ENCODE assay signal across 16 cellular contexts in the genomic region with DNA sequence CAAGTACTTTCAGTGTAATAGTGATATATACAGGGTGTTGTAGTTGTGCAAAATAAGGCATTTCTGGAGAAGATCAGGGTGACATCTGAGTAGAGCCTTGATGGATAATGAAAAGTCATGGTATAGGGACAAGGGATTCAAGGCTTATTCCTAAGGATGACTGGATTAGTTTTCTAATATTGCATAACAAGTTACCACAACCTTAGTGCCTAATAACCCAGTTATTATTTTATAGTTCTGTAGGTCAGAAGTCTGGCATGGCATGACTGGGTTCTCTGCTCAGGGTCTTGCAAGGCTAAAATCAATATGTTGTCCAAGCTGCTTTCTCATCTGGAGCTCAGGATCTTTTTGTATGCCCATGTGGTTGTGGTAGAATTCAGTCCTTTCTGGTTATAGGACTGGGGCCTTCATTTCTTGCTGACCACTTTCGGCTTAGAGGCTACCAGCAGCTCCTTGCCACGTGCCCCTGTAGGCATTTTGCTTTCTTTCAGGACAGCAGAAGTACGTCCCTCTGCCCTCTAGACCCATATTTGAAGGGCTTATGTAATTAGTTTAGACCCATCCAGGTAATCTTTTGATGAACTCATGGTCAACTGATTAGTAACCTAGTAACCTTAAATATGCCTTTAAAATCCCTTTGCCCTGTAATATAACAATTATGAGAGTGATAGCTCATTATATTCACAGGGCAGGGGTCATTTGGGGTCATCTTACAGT. TPM values are rescaled to one million over a fixed set of nuclear protein-coding genes. Genes with fewer than 3 reads are reported as not detected.
DNase-seq lines count a peak whose midpoint lies in the region; ATAC-seq and TF ChIP-seq lines count a peak whose summit lies in the region.
"Had no signal": no experiment of that assay in that cellular context is flagged by ENCODE, and none has a peak within 500 bp of the region (broad histone marks: within the 10 kb centered on the region; RNA-seq: fewer than 3 reads in every experiment).

No MANE protein-coding gene starts in this region.

- H3K23ac ChIP-seq in IMR-90 (ENCODE audit: low read depth, low read length): peak overlapping the region; percentile 13

- no peak overlapping the region for H3K9ac ChIP-seq in IMR-90 (ENCODE audit: low read depth, low read length)

- peaks cover 29% of the 10 kb centered on the region for H3K9me1 ChIP-seq in IMR-90 (ENCODE audit: insufficient read depth, low read length)

- no peak overlapping the region for H3K14ac ChIP-seq in IMR-90 (replicated peaks; ENCODE audit: low read depth, low read length)

- no peaks in the 10 kb centered on the region for H3K9me3 ChIP-seq in CD8-positive, alpha-beta memory T cell (ENCODE audit: low read length)
- H3K9me3 ChIP-seq in IMR-90 (ENCODE audit: control insufficient read depth, insufficient read depth, low read length) (no peaks in the 10 kb centered on the region), psoas muscle (no peaks in the 10 kb centered on the region), gastroesophageal sphincter (no peaks in the 10 kb centered on the region)
- H3K9me3 ChIP-seq: BE2C had no signal

- no peak overlapping the region for H4K5ac ChIP-seq in IMR-90 (ENCODE audit: low read depth, low read length)

- H3K4me3 Mint-ChIP-seq in CD8-positive, alpha-beta memory T cell: peak overlapping the region in 5 of 7 donors; percentile 3 to 26 (median 23)
- H3K4me3 Mint-ChIP-seq in central memory CD8-positive, alpha-beta T cell: peak overlapping the region; percentile 31

- H2BK15ac ChIP-seq in IMR-90 (ENCODE audit: low read depth, low read length): no peak overlapping the region

- TF ChIP-seq POLR2A in IMR-90 (IDR thresholded peaks at IDR 0.05; ENCODE audit: low read depth, low read length) (no peak), gastroesophageal sphincter (IDR thresholded peaks at IDR 0.05) (no peak)

- H3K4ac ChIP-seq in IMR-90 (ENCODE audit: low read depth, low read length): no peak overlapping the region

- no peak overlapping the region for H3K4me2 ChIP-seq in IMR-90 (ENCODE audit: low read depth, low read length)

- H4K91ac ChIP-seq in IMR-90 (ENCODE audit: insufficient read depth, low read depth, low read length): no peak overlapping the region

- no CpG with 5 or more reads among the region's 3 CpGs for WGBS in IMR-90 (ENCODE audit: extremely low coverage in 2 of 2, insufficient read length in 1 of 2), 2 experiments
- WGBS in psoas muscle, 3 donors: 61 to 71% (median 70%) methylated on average over 3 of the region's 3 CpGs
- 88 to 96% methylated on average over 3 of the region's 3 CpGs for WGBS in gastroesophageal sphincter (ENCODE audit: low coverage in 1 of 2), 2 donors

- no peak overlapping the region for H3K56ac ChIP-seq in IMR-90 (ENCODE audit: extremely low read depth, insufficient read depth, low read length)

- H3K4me1 Mint-ChIP-seq in CD8-positive, alpha-beta memory T cell: peaks cover 77 to 88% (median 87%) of the 10 kb centered on the region in 3 donors
- H3K4me1 Mint-ChIP-seq in central memory CD8-positive, alpha-beta T cell: peaks cover 74% of the 10 kb centered on the region

- H3K9me3 Mint-ChIP-seq in CD8-positive, alpha-beta memory T cell: no peaks in the 10 kb centered on the region
- H3K9me3 Mint-ChIP-seq in central memory CD8-positive, alpha-beta T cell: no peaks in the 10 kb centered on the region

- no peak overlapping the region for H2BK5ac ChIP-seq in IMR-90 (ENCODE audit: low read depth, low read length, poor library complexity, severe bottlenecking)

- H3K27ac ChIP-seq in CD8-positive, alpha-beta memory T cell (ENCODE audit: low read depth, low read length): no peak overlapping the region
- H3K27ac ChIP-seq in IMR-90 (ENCODE audit: insufficient read depth, low read length) (no peak overlapping the region), psoas muscle (peak overlapping the region; percentile 55), gastroesophageal sphincter (no peak overlapping the region)
- H3K27ac ChIP-seq: SK-N-MC had no signal

- peaks cover 59% of the 10 kb centered on the region for H3K4me1 ChIP-seq in CD8-positive, alpha-beta memory T cell (ENCODE audit: insufficient read depth, low read length)
- H3K4me1 ChIP-seq in IMR-90 (ENCODE audit: control insufficient read depth, insufficient read depth, low read length) (peaks cover 17% of the 10 kb centered on the region), psoas muscle (peaks cover 70% of the 10 kb centered on the region), gastroesophageal sphincter (peaks cover 6 to 76% (median 15%) of the 10 kb centered on the region in 3 donors)
- H3K4me1 ChIP-seq: BE2C had no signal

- TF ChIP-seq EP300 in gastroesophageal sphincter (IDR thresholded peaks at IDR 0.05): no peak

- no peak for TF ChIP-seq RAD21 in IMR-90 (IDR thresholded peaks at IDR 0.05; ENCODE audit: low read length)

- TF ChIP-seq CTCF in IMR-90 (conservative IDR thresholded peaks at IDR 0.05; ENCODE audit: low read depth, low read length) (no peak), psoas muscle (IDR thresholded peaks at IDR 0.05) (no peak), gastroesophageal sphincter (IDR thresholded peaks at IDR 0.05) (no peak)

- no peak overlapping the region for H4K8ac ChIP-seq in IMR-90 (ENCODE audit: low read depth in 2 of 2, low read length in 2 of 2)

- H3K27ac Mint-ChIP-seq in CD8-positive, alpha-beta memory T cell: peak overlapping the region in 6 of 8 donors; percentile 1 to 80 (median 28)
- no peak overlapping the region for H3K27ac Mint-ChIP-seq in central memory CD8-positive, alpha-beta T cell (ENCODE audit: low read depth)

- peaks cover 7 to 81% of the 10 kb centered on the region in 2 experiments for H3K79me1 ChIP-seq in IMR-90 (ENCODE audit: low read depth in 1 of 2, low read length in 2 of 2)

- CTCF ChIA-PET in CD8-positive, alpha-beta memory T cell (lab: Charles Lee): no interaction called here
- CTCF ChIA-PET in IMR-90 (lab: Yijun Ruan, JAX): interaction anchor here (1.1 kb wide), 1 partner anchor 34 kb away, joined by 3 read pairs; no protein-coding TSS in a partner anchor

- intact Hi-C loops in IMR-90 (cut with micrococcal nuclease): loop anchor here (5.0 kb wide), 1 partner anchor 35 kb away; no protein-coding TSS in a partner anchor
- intact Hi-C loops in psoas muscle (cut with DNase I): no loop called here

- no peak overlapping the region for H3K18ac ChIP-seq in IMR-90 (ENCODE audit: low read depth, low read length)

- H2AK5ac ChIP-seq in IMR-90 (ENCODE audit: low read depth, low read length): no peak overlapping the region

- H4K20me1 ChIP-seq in IMR-90 (ENCODE audit: insufficient read depth, low read length): peaks cover 77% of the 10 kb centered on the region

- no peak for DNase-seq in CD8-positive, alpha-beta memory T cell
- DNase-seq in IMR-90 (no peak), psoas muscle (no peak)
- no peak for DNase-seq in central memory CD8-positive, alpha-beta T cell (ENCODE audit: low spot score in 2 of 2)
- no peak for DNase-seq in activated CD4-positive, alpha-beta T cell treated with anti-CD3 and anti-CD28 coated beads, Interleukin-2, amount 50 U/mL, for 48 hours
- no peak for DNase-seq in activated effector memory CD4-positive, alpha-beta T cell treated with Interleukin-2 at 50 U/mL for 16 hours
- DNase-seq: BE2C, DMS 273 treated with DMSO at 0.1 percent for 48 hours, EL, H7, NCI-H1048, NCI-H345, NCI-H526 treated with DMSO at 0.1 percent for 48 hours had no signal

- peaks cover 0 to 52% (median 3%) of the 10 kb centered on the region in 3 donors for H3K36me3 Mint-ChIP-seq in CD8-positive, alpha-beta memory T cell
- H3K36me3 Mint-ChIP-seq in central memory CD8-positive, alpha-beta T cell (ENCODE audit: insufficient read depth): peaks cover 34% of the 10 kb centered on the region

- no peaks in the 10 kb centered on the region for H3K27me3 ChIP-seq in CD8-positive, alpha-beta memory T cell (ENCODE audit: insufficient read depth, low read length, poor library complexity, severe bottlenecking)
- no peaks in the 10 kb centered on the region for H3K27me3 ChIP-seq in IMR-90 (ENCODE audit: control insufficient read depth, insufficient read depth, low read length)
- no peaks in the 10 kb centered on the region for H3K27me3 ChIP-seq in psoas muscle (ENCODE audit: insufficient read depth in 3 of 3, low read length in 2 of 3)
- no peaks in the 10 kb centered on the region for H3K27me3 ChIP-seq in gastroesophageal sphincter
- H3K27me3 ChIP-seq: BE2C had no signal

- H3K27me3 Mint-ChIP-seq in CD8-positive, alpha-beta memory T cell: no peaks in the 10 kb centered on the region
- H3K27me3 Mint-ChIP-seq in central memory CD8-positive, alpha-beta T cell: no peaks in the 10 kb centered on the region

- no TSS peak for BruUV-seq in IMR-90 (replicated peaks; lab: Mats Ljungman, UMichigan)

- dilution Hi-C loops in IMR-90 (cut with HindIII; ENCODE audit: low sequenced_read_pairs, unreplicated experiment): no loop called here

- in situ Hi-C loops in IMR-90 (cut with MboI; ENCODE audit: low sequenced_read_pairs): no loop called here

- H2AFZ ChIP-seq in IMR-90 (replicated peaks; ENCODE audit: low read length, poor library complexity): no peak overlapping the region

- no peaks in the 10 kb centered on the region for H3K36me3 ChIP-seq in CD8-positive, alpha-beta memory T cell (ENCODE audit: insufficient read depth, low read length)
- H3K36me3 ChIP-seq in IMR-90 (ENCODE audit: control insufficient read depth, insufficient read depth, low read length) (peaks cover 7% of the 10 kb centered on the region), psoas muscle (ENCODE audit: insufficient read depth in 1 of 2, low read depth in 1 of 2) (peaks cover 0 to 17% of the 10 kb centered on the region in 2 donors), gastroesophageal sphincter (peaks cover 3 to 14% of the 10 kb centered on the region in 2 donors)
- H3K36me3 ChIP-seq: BE2C had no signal

- no peak overlapping the region for H3K4me3 ChIP-seq in CD8-positive, alpha-beta memory T cell (ENCODE audit: low read length)
- H3K4me3 ChIP-seq in IMR-90 (ENCODE audit: insufficient read depth, low read depth, low read length): no peak overlapping the region
- H3K4me3 ChIP-seq in psoas muscle: no peak overlapping the region
- H3K4me3 ChIP-seq in gastroesophageal sphincter: no peak overlapping the region
- H3K4me3 ChIP-seq: SK-N-MC had no signal

- no peak overlapping the region for H2BK120ac ChIP-seq in IMR-90 (ENCODE audit: low read depth, low read length)

- H2BK20ac ChIP-seq in IMR-90 (ENCODE audit: low read depth, low read length): no peak overlapping the region

- POLR2A ChIA-PET in CD8-positive, alpha-beta memory T cell (lab: Charles Lee): interaction anchor here (1.1 kb wide), 1 partner anchor 31 kb away, joined by 3 read pairs; no protein-coding TSS in a partner anchor
- POLR2A ChIA-PET in IMR-90 (lab: Charles Lee; ENCODE audit: unreplicated experiment): interaction anchor here (0.5 kb wide), 1 partner anchor 28 kb away, joined by 7 read pairs; no protein-coding TSS in a partner anchor

- H2AK9ac ChIP-seq in IMR-90 (replicated peaks; ENCODE audit: low read depth, low read length, poor library complexity): no peak overlapping the region

- ATAC-seq in IMR-90 (ENCODE audit: low read depth) (no peak), psoas muscle (no peak), gastroesophageal sphincter (no peak)
- no peak for ATAC-seq in central memory CD8-positive, alpha-beta T cell (replicated peaks; ENCODE audit: extremely low read depth, poor library complexity, severe bottlenecking)
- ATAC-seq: Right ventricle myocardium inferior had no signal

RNA-seq across cellular contexts. Expression of gene GOLGA4, which starts 4.5 kb away (rescaled TPM):
- total RNA-seq in CD8-positive, alpha-beta memory T cell: 10 to 100 TPM; 39.4 to 42.1 TPM
- polyA plus RNA-seq in CD8-positive, alpha-beta memory T cell: 38.6 TPM
- total RNA-seq in IMR-90 (2012; rRNA removed) (51.1 and 70.0 TPM in 2 replicates), psoas muscle (100 to 1,000 TPM; 149 to 315 (median 218) TPM), gastroesophageal sphincter (100 to 1,000 TPM; 104 to 120 (median 108) TPM)
- polyA plus RNA-seq in IMR-90 (2012; rRNA removed) (14.4 and 16.9 TPM in 2 replicates), psoas muscle (100 to 1,000 TPM in 1 of 3 donors, 10 to 100 TPM in 2; 68.8 to 228 (median 99.0) TPM)
- polyA plus RNA-seq in IMR-90 (2012; cell fraction: cytosol; rRNA removed): 3.6 and 3.9 TPM in 2 replicates
- polyA plus RNA-seq in IMR-90 (2012; cell fraction: nucleus; rRNA removed; ENCODE audit: low replicate concordance): 3.3 and 7.7 TPM in 2 replicates
